10 cellular contexts compared by ENCODE assay signal in genomic region chr3:136838641-136839555, GRCh38. TPM values are rescaled to one million over a fixed set of nuclear protein-coding genes. Genes with fewer than 3 reads are reported as not detected.
DNase-seq lines count a peak whose midpoint lies in the region; ATAC-seq and TF ChIP-seq lines count a peak whose summit lies in the region.
"Had no signal": no experiment of that assay in that cellular context is flagged by ENCODE, and none has a peak within 500 bp of the region (broad histone marks: within the 10 kb centered on the region; RNA-seq: fewer than 3 reads in every experiment).

No MANE protein-coding gene starts in this region.

- H3K4me3 ChIP-seq in left ventricle myocardium inferior (no peak overlapping the region), SK-N-SH (ENCODE audit: low read depth in 2 of 2, low read length in 1 of 2) (no peak overlapping the region), thyroid gland (replicated peaks in 1 of 3) (no peak overlapping the region)

- H3K9me3 ChIP-seq in left ventricle myocardium inferior (replicated peaks): no peaks in the 10 kb centered on the region
- no peaks in the 10 kb centered on the region for H3K9me3 ChIP-seq in SK-N-SH
- H3K9me3 ChIP-seq in thyroid gland: no peaks in the 10 kb centered on the region

- no peak overlapping the region for H3K4me3 Mint-ChIP-seq in activated naive CD4-positive, alpha-beta T cell treated with anti-CD3 and anti-CD28 coated beads, Interleukin-2, amount 10 ng/mL, durations not matched to agents 7 days and 5 days
- H3K4me3 Mint-ChIP-seq: activated naive CD8-positive, alpha-beta T cell had no signal

- no peaks in the 10 kb centered on the region for H3K9me3 Mint-ChIP-seq in activated naive CD4-positive, alpha-beta T cell treated with anti-CD3 and anti-CD28 coated beads, Interleukin-2, amount 10 ng/mL, durations not matched to agents 7 days and 5 days

- no peaks in the 10 kb centered on the region for H3K9me2 ChIP-seq in SK-N-SH

- H3K27ac Mint-ChIP-seq in activated naive CD4-positive, alpha-beta T cell treated with anti-CD3 and anti-CD28 coated beads, Interleukin-2, amount 10 ng/mL, durations not matched to agents 7 days and 5 days: no peak overlapping the region
- H3K27ac Mint-ChIP-seq: activated naive CD8-positive, alpha-beta T cell had no signal

- TF ChIP-seq POLR2A in thyroid gland (IDR thresholded peaks at IDR 0.05): no peak

- CTCF ChIA-PET in SK-N-SH (lab: Yijun Ruan, JAX): interaction anchor here (0.7 to 1.4 kb wide), 3 partner anchors 24 to 194 kb away, joined by 3 to 4 read pairs (median 3); no protein-coding TSS in a partner anchor
- CTCF ChIA-PET in activated naive CD4-positive, alpha-beta T cell treated with anti-CD3 and anti-CD28 coated beads, Interleukin-2, amount 10 ng/mL, durations not matched to agents 7 days and 5 days (lab: Charles Lee): interaction anchor here (0.6 kb wide), 2 partner anchors 23 to 155 kb away, joined by 3 read pairs; partner anchors contain the start of gene NCK1

- H3K36me3 ChIP-seq in left ventricle myocardium inferior (no peaks in the 10 kb centered on the region), SK-N-SH (replicated peaks in 1 of 2; ENCODE audit: control insufficient read depth in 1 of 2, insufficient read depth in 2 of 2, low read length in 1 of 2) (peaks cover 5 to 8% of the 10 kb centered on the region in 2 experiments), thyroid gland (no peaks in the 10 kb centered on the region)

- whole genome bisulfite sequencing in SK-N-SH (ENCODE audit: low lambda C conversion rate): 17% methylated on average over 1 of the region's 1 CpG
- WGBS in thyroid gland, 2 donors: 43 to 59% methylated on average over 1 of the region's 1 CpG

- H3K27me3 ChIP-seq in left ventricle myocardium inferior (ENCODE audit: low read depth) (no peaks in the 10 kb centered on the region), SK-N-SH (ENCODE audit: insufficient read depth) (no peaks in the 10 kb centered on the region), thyroid gland (no peaks in the 10 kb centered on the region)

- H3K36me3 Mint-ChIP-seq in activated naive CD4-positive, alpha-beta T cell treated with anti-CD3 and anti-CD28 coated beads, Interleukin-2, amount 10 ng/mL, durations not matched to agents 7 days and 5 days: peaks cover 19% of the 10 kb centered on the region

- H3K4me1 Mint-ChIP-seq in activated naive CD4-positive, alpha-beta T cell treated with anti-CD3 and anti-CD28 coated beads, Interleukin-2, amount 10 ng/mL, durations not matched to agents 7 days and 5 days: peaks cover 19% of the 10 kb centered on the region

- peaks cover 64% of the 10 kb centered on the region for H3K79me2 ChIP-seq in SK-N-SH (ENCODE audit: insufficient read depth)

- H4K20me1 ChIP-seq in SK-N-SH (ENCODE audit: insufficient read depth): no peaks in the 10 kb centered on the region; the same call in 1 of the 2 replicates

- POLR2A ChIA-PET in SK-N-SH (lab: Yijun Ruan, JAX): no interaction called here

- H3K9ac ChIP-seq in SK-N-SH: peak overlapping the region; percentile 11; the same call in 1 of the 2 replicates

- intact Hi-C loops in left ventricle myocardium inferior (cut with micrococcal nuclease): no loop called here
- intact Hi-C loops in Right ventricle myocardium superior (cut with DNase I): no loop called here
- intact Hi-C loops in thyroid gland (cut with DNase I): no loop called here

- ATAC-seq in Right ventricle myocardium superior (ENCODE audit: poor library complexity): no peak
- ATAC-seq in GM18519 (IDR thresholded peaks at IDR 0.05; ENCODE audit: low FRiP score, unreplicated experiment): no peak

- peak overlapping the region; percentile 39 for H3K4me2 ChIP-seq in SK-N-SH

- no peak overlapping the region for H2AFZ ChIP-seq in SK-N-SH (ENCODE audit: low read depth)

- no peak for TF ChIP-seq RAD21 in SK-N-SH (IDR thresholded peaks at IDR 0.05; ENCODE audit: low read length)

- H3K4me1 ChIP-seq in left ventricle myocardium inferior: peaks cover 43% of the 10 kb centered on the region
- H3K4me1 ChIP-seq in SK-N-SH (ENCODE audit: control insufficient read depth in 1 of 2, insufficient read depth in 2 of 2, low read depth in 1 of 2, low read length in 1 of 2): peaks cover 10 to 67% of the 10 kb centered on the region in 2 experiments; a peak in 3 of 4 replicates
- peaks cover 18 to 34% of the 10 kb centered on the region in 2 donors for H3K4me1 ChIP-seq in thyroid gland
- H3K4me1 ChIP-seq: Caco-2 had no signal

- peak overlapping the region; percentile 43 for H3K27ac ChIP-seq in left ventricle myocardium inferior (replicated peaks)
- peak overlapping the region; percentile 53 to 63; a peak in 3 of 4 replicates for H3K27ac ChIP-seq in SK-N-SH (ENCODE audit: low read depth in 2 of 2, low read length in 1 of 2)
- peak overlapping the region; percentile 15 to 73 (median 69) for H3K27ac ChIP-seq in thyroid gland

- peaks cover 19% of the 10 kb centered on the region for H3F3A ChIP-seq in SK-N-SH (replicated peaks; ENCODE audit: insufficient read depth)

- DNase-seq in left ventricle myocardium inferior (no peak), Right ventricle myocardium superior (no peak), SK-N-SH (no peak), fibroblast of peridontal ligament (ENCODE audit: extremely low read depth) (peak; percentile 34), thyroid gland (peak in 1 of 2 donors; percentile 9), NCI-H1105 (lab: John Stamatoyannopoulos, UW) (no peak)
- no peak for DNase-seq in activated naive CD4-positive, alpha-beta T cell treated with anti-CD3 and anti-CD28 coated beads, Interleukin-2, amount 10 ng/mL, durations not matched to agents 7 days and 5 days
- DNase-seq: Caco-2 had no signal

- TF ChIP-seq CTCF in left ventricle myocardium inferior (IDR thresholded peaks at IDR 0.05; ENCODE audit: borderline replicate concordance) (no peak), SK-N-SH (IDR thresholded peaks at IDR 0.05) (no peak), thyroid gland (IDR thresholded peaks at IDR 0.05) (no peak)

- H3K27me3 Mint-ChIP-seq in activated naive CD4-positive, alpha-beta T cell treated with anti-CD3 and anti-CD28 coated beads, Interleukin-2, amount 10 ng/mL, durations not matched to agents 7 days and 5 days: no peaks in the 10 kb centered on the region
- H3K27me3 Mint-ChIP-seq: activated naive CD8-positive, alpha-beta T cell had no signal

- peak in 1 of 2 experiments; percentile 53; a peak in 1 of 4 replicates for TF ChIP-seq EP300 in SK-N-SH (IDR thresholded peaks at IDR 0.05; ENCODE audit: borderline replicate concordance in 1 of 2, low read depth in 1 of 2, low read length in 1 of 2)

TF ChIP-seq in SK-N-SH, 30 proteins besides CTCF, POLR2A, EP300 and RAD21 (continues in another document):
- TF ChIP-seq YY1 (IDR thresholded peaks at IDR 0.05; ENCODE audit: low read depth): no peak; the same call in 1 of the 2 replicates
- TF ChIP-seq GATA2 (CRISPR knock-in tag; IDR thresholded peaks at IDR 0.05): no peak
- no peak for TF ChIP-seq NFIC (IDR thresholded peaks at IDR 0.05; ENCODE audit: borderline replicate concordance)
- TF ChIP-seq TAF1 (IDR thresholded peaks at IDR 0.05; ENCODE audit: borderline replicate concordance, low read depth, low read length): no peak
- no peak; the same call in none of the 2 replicates for TF ChIP-seq PBX3 (IDR thresholded peaks at IDR 0.05)
- no peak for TF ChIP-seq MXI1 (IDR thresholded peaks at IDR 0.05; ENCODE audit: low read depth, low read length)
- TF ChIP-seq GABPA (IDR thresholded peaks at IDR 0.05; ENCODE audit: low read depth): no peak
- TF ChIP-seq RCOR1 (IDR thresholded peaks at IDR 0.05; ENCODE audit: low read length): no peak
- TF ChIP-seq ZBTB33 (IDR thresholded peaks at IDR 0.05; ENCODE audit: borderline replicate concordance, low read depth): no peak; the same call in 1 of the 2 replicates
- TF ChIP-seq USF1 (IDR thresholded peaks at IDR 0.05; ENCODE audit: borderline replicate concordance, low read depth): no peak

RNA-seq across cellular contexts. Expression of gene SLC35G2, which starts 20.0 kb away (rescaled TPM):
- 2.6 TPM for total RNA-seq in left ventricle myocardium inferior
- total RNA-seq in Right ventricle myocardium superior: 1.8 TPM
- polyA plus RNA-seq in SK-N-SH (2012; rRNA removed): 9.7 and 10.6 TPM in 2 replicates
- polyA plus RNA-seq in SK-N-SH (2012; cell fraction: cytosol; rRNA removed): 14.6 and 14.7 TPM in 2 replicates
- polyA plus RNA-seq in SK-N-SH (2012; cell fraction: nucleus; rRNA removed): 6.6 and 14.9 TPM in 2 replicates
- total RNA-seq in thyroid gland: 10 to 100 TPM in 3 of 4 donors, 1 to 10 TPM in 1; 9.6 to 12.6 (median 11.5) TPM

RNA-seq across cellular contexts. Expression of gene NCK1, which starts 23.1 kb away (rescaled TPM):
- total RNA-seq in left ventricle myocardium inferior (23.6 TPM), Right ventricle myocardium superior (21.7 TPM), thyroid gland (10 to 100 TPM; 46.1 to 64.4 (median 47.0) TPM)
- polyA plus RNA-seq in SK-N-SH (2012; rRNA removed): 16.2 and 17.5 TPM in 2 replicates
- 24.2 and 41.0 TPM in 2 replicates for polyA plus RNA-seq in SK-N-SH (2012; cell fraction: cytosol; rRNA removed)
- 7.6 and 11.7 TPM in 2 replicates for polyA plus RNA-seq in SK-N-SH (2012; cell fraction: nucleus; rRNA removed)
